ENCODE assay signal across 1 cellular context in genomic region chr22:21982338-21982965, GRCh38.
TF ChIP-seq lines count a peak whose summit lies in the region.

A gene with protein sequence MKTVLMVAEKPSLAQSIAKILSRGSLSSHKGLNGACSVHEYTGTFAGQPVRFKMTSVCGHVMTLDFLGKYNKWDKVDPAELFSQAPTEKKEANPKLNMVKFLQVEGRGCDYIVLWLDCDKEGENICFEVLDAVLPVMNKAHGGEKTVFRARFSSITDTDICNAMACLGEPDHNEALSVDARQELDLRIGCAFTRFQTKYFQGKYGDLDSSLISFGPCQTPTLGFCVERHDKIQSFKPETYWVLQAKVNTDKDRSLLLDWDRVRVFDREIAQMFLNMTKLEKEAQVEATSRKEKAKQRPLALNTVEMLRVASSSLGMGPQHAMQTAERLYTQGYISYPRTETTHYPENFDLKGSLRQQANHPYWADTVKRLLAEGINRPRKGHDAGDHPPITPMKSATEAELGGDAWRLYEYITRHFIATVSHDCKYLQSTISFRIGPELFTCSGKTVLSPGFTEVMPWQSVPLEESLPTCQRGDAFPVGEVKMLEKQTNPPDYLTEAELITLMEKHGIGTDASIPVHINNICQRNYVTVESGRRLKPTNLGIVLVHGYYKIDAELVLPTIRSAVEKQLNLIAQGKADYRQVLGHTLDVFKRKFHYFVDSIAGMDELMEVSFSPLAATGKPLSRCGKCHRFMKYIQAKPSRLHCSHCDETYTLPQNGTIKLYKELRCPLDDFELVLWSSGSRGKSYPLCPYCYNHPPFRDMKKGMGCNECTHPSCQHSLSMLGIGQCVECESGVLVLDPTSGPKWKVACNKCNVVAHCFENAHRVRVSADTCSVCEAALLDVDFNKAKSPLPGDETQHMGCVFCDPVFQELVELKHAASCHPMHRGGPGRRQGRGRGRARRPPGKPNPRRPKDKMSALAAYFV (minus strand): TSS chr22:21982787. CDS start chr22:21975709, 7,078 bp downstream.

TF ChIP-seq in HepG2, 621 proteins besides CTCF, POLR2A, EP300 and RAD21 (continued from another document and continues in another):
- peak; percentile 84; the same call in 1 of the 2 replicates for TF ChIP-seq ZBTB44 (CRISPR knock-in tag; IDR thresholded peaks at IDR 0.05)
- peak; percentile 46; the same call in 1 of the 2 replicates for TF ChIP-seq EHMT2 (IDR thresholded peaks at IDR 0.05; ENCODE audit: borderline replicate concordance, low read depth, low read length)
- no peak for TF ChIP-seq CENPX (CRISPR knock-in tag; IDR thresholded peaks at IDR 0.05)
- TF ChIP-seq HMG20A (CRISPR knock-in tag; IDR thresholded peaks at IDR 0.05; ENCODE audit: borderline replicate concordance): no peak; the same call in 1 of the 2 replicates
- 0 out of 2 replicates have a peak, but pooled peaks have one; percentile 42 for TF ChIP-seq PAWR (CRISPR knock-in tag; IDR thresholded peaks at IDR 0.05; ENCODE audit: borderline replicate concordance)
- TF ChIP-seq, protein P1, sequence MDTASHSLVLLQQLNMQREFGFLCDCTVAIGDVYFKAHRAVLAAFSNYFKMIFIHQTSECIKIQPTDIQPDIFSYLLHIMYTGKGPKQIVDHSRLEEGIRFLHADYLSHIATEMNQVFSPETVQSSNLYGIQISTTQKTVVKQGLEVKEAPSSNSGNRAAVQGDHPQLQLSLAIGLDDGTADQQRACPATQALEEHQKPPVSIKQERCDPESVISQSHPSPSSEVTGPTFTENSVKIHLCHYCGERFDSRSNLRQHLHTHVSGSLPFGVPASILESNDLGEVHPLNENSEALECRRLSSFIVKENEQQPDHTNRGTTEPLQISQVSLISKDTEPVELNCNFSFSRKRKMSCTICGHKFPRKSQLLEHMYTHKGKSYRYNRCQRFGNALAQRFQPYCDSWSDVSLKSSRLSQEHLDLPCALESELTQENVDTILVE (CRISPR knock-in tag; IDR thresholded peaks at IDR 0.05): peak; percentile 99
- TF ChIP-seq SMC3 (IDR thresholded peaks at IDR 0.05; ENCODE audit: low read length): no peak
- peak; percentile 65 for TF ChIP-seq ZSCAN25 (CRISPR knock-in tag; IDR thresholded peaks at IDR 0.05)
- no peak for TF ChIP-seq LRRFIP1 (CRISPR knock-in tag; conservative IDR thresholded peaks at IDR 0.05)
- TF ChIP-seq BORCS8-MEF2B (CRISPR knock-in tag; IDR thresholded peaks at IDR 0.05): peak; percentile 82; the same call in 1 of the 2 replicates
- TF ChIP-seq, protein P2, sequence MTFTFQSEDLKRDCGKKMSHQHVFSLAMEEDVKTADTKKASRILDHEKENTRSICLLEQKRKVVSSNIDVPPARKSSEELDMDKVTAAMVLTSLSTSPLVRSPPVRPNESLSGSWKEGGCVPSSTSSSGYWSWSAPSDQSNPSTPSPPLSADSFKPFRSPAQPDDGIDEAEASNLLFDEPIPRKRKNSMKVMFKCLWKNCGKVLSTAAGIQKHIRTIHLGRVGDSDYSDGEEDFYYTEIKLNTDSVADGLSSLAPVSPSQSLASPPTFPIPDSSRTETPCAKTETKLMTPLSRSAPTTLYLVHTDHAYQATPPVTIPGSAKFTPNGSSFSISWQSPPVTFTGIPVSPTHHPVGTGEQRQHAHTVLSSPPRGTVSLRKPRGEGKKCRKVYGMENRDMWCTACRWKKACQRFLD (CRISPR knock-in tag; IDR thresholded peaks at IDR 0.05; ENCODE audit: borderline replicate concordance): peak; percentile 89; the same call in 1 of the 2 replicates
- TF ChIP-seq ATF6 (CRISPR knock-in tag; conservative IDR thresholded peaks at IDR 0.05): no peak
- peak; percentile 88; the same call in 1 of the 2 replicates for TF ChIP-seq STAT5B (CRISPR knock-in tag; IDR thresholded peaks at IDR 0.05)
- TF ChIP-seq MAFF (IDR thresholded peaks at IDR 0.05; ENCODE audit: low read depth, low read length): no peak
- TF ChIP-seq ZFP36L2 (CRISPR knock-in tag; IDR thresholded peaks at IDR 0.05): 0 out of 2 replicates have a peak, but pooled peaks have one; percentile 71
- peak; percentile 95 for TF ChIP-seq ERF (CRISPR knock-in tag; IDR thresholded peaks at IDR 0.05)
- TF ChIP-seq ZBTB38 (CRISPR knock-in tag; IDR thresholded peaks at IDR 0.05): peak; percentile 97
- TF ChIP-seq HNF4G (IDR thresholded peaks at IDR 0.05; ENCODE audit: borderline replicate concordance, low read depth, low read length): peak; percentile 33; the same call in 1 of the 2 replicates
- TF ChIP-seq HNF4G (CRISPR knock-in tag; IDR thresholded peaks at IDR 0.05; ENCODE audit: borderline replicate concordance, low read depth): peak; percentile 73; the same call in 1 of the 2 replicates
- TF ChIP-seq ZNF234 (CRISPR knock-in tag; conservative IDR thresholded peaks at IDR 0.05): no peak
- TF ChIP-seq ZNF773 (CRISPR knock-in tag; IDR thresholded peaks at IDR 0.05; ENCODE audit: borderline replicate concordance): 0 out of 2 replicates have a peak, but pooled peaks have one; percentile 64
- peak; percentile 96; the same call in 1 of the 2 replicates for TF ChIP-seq ZNF614 (CRISPR knock-in tag; IDR thresholded peaks at IDR 0.05; ENCODE audit: borderline replicate concordance)
- TF ChIP-seq, protein P3, sequence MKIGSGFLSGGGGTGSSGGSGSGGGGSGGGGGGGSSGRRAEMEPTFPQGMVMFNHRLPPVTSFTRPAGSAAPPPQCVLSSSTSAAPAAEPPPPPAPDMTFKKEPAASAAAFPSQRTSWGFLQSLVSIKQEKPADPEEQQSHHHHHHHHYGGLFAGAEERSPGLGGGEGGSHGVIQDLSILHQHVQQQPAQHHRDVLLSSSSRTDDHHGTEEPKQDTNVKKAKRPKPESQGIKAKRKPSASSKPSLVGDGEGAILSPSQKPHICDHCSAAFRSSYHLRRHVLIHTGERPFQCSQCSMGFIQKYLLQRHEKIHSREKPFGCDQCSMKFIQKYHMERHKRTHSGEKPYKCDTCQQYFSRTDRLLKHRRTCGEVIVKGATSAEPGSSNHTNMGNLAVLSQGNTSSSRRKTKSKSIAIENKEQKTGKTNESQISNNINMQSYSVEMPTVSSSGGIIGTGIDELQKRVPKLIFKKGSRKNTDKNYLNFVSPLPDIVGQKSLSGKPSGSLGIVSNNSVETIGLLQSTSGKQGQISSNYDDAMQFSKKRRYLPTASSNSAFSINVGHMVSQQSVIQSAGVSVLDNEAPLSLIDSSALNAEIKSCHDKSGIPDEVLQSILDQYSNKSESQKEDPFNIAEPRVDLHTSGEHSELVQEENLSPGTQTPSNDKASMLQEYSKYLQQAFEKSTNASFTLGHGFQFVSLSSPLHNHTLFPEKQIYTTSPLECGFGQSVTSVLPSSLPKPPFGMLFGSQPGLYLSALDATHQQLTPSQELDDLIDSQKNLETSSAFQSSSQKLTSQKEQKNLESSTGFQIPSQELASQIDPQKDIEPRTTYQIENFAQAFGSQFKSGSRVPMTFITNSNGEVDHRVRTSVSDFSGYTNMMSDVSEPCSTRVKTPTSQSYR (CRISPR knock-in tag; IDR thresholded peaks at IDR 0.05; ENCODE audit: borderline replicate concordance): peak; percentile 48; the same call in 1 of the 2 replicates
- no peak for TF ChIP-seq ZFAT (CRISPR knock-in tag; conservative IDR thresholded peaks at IDR 0.05)
- TF ChIP-seq SMAD3 (CRISPR knock-in tag; IDR thresholded peaks at IDR 0.05): peak; percentile 92
- no peak; the same call in 1 of the 2 replicates for TF ChIP-seq ZNF20 (CRISPR knock-in tag; IDR thresholded peaks at IDR 0.05)
- TF ChIP-seq GPN1 (CRISPR knock-in tag; IDR thresholded peaks at IDR 0.05; ENCODE audit: borderline replicate concordance): no peak
- no peak for TF ChIP-seq SMARCC2 (IDR thresholded peaks at IDR 0.05)
- TF ChIP-seq TEAD2 (CRISPR knock-in tag; IDR thresholded peaks at IDR 0.05): no peak
- peak; percentile 59; the same call in 1 of the 2 replicates for TF ChIP-seq ZSCAN21 (CRISPR knock-in tag; IDR thresholded peaks at IDR 0.05; ENCODE audit: borderline replicate concordance)
- TF ChIP-seq POLR2AphosphoS5 (IDR thresholded peaks at IDR 0.05; ENCODE audit: low read depth, low read length): peak; percentile 93
- TF ChIP-seq XRCC5 (optimal IDR thresholded peaks at IDR 0.05; ENCODE audit: low read length): peak; percentile 99
- TF ChIP-seq, protein P4, sequence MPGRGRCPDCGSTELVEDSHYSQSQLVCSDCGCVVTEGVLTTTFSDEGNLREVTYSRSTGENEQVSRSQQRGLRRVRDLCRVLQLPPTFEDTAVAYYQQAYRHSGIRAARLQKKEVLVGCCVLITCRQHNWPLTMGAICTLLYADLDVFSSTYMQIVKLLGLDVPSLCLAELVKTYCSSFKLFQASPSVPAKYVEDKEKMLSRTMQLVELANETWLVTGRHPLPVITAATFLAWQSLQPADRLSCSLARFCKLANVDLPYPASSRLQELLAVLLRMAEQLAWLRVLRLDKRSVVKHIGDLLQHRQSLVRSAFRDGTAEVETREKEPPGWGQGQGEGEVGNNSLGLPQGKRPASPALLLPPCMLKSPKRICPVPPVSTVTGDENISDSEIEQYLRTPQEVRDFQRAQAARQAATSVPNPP (CRISPR knock-in tag; IDR thresholded peaks at IDR 0.05): no peak; the same call in 1 of the 2 replicates
- no peak for TF ChIP-seq ZNF577 (CRISPR knock-in tag; IDR thresholded peaks at IDR 0.05; ENCODE audit: borderline replicate concordance, low read depth)
- peak; percentile 98 for TF ChIP-seq SPEN (CRISPR knock-in tag; IDR thresholded peaks at IDR 0.05; ENCODE audit: low read depth)
